In genomic region chr2:42128731-42129486, GRCh38 we compare ENCODE assay signal across 8 cellular contexts. TPM values are rescaled to one million over a fixed set of nuclear protein-coding genes. Genes with fewer than 3 reads are reported as not detected.
DNase-seq lines count a peak whose midpoint lies in the region; FAIRE-seq and TF ChIP-seq lines count a peak whose summit lies in the region.

No MANE protein-coding gene starts in this region.

- H3K9me3 Mint-ChIP-seq in IgD-negative memory B cell (peaks cover 0 to 2% (median 0%) of the 10 kb centered on the region in 3 donors), astrocyte (ENCODE audit: unreplicated experiment) (no peaks in the 10 kb centered on the region)

- peak overlapping the region; percentile 10 for H3K4me2 ChIP-seq in astrocyte (ENCODE audit: low read length)

- H2AFZ ChIP-seq in astrocyte (ENCODE audit: low read depth, low read length) = no peak overlapping the region

- H3K4me1 Mint-ChIP-seq in IgD-negative memory B cell (peaks cover 64 to 73% (median 68%) of the 10 kb centered on the region in 3 donors), astrocyte (ENCODE audit: low read depth, unreplicated experiment) (peaks cover 63% of the 10 kb centered on the region)

- no peak for DNase-seq in GM18507 (ENCODE audit: extremely low spot score, insufficient read length, low read depth)
- DNase-seq in astrocyte (ENCODE audit: low read depth) = peak; percentile 90
- DNase-seq in pons (ENCODE audit: low spot score) = peak; percentile 21
- DNase-seq in retina = no peak
- no peak for DNase-seq in NCI-H1105 treated with DMSO at 0.1 percent for 48 hours (lab: John Stamatoyannopoulos, UW)
- no peak for DNase-seq in COR-L47 (lab: John Stamatoyannopoulos, UW)
- DNase-seq in T1000 (lab: John Stamatoyannopoulos, UW) = no peak

- H3K27ac ChIP-seq in astrocyte (ENCODE audit: low read depth, low read length) = no peak overlapping the region

- no peak overlapping the region for H3K9ac ChIP-seq in astrocyte (ENCODE audit: low read length)

- no peaks in the 10 kb centered on the region for H3K79me2 ChIP-seq in astrocyte (ENCODE audit: insufficient read depth, low read length)

- no peaks in the 10 kb centered on the region for H4K20me1 ChIP-seq in astrocyte (ENCODE audit: insufficient read depth, low read length)

- H3K27ac Mint-ChIP-seq in IgD-negative memory B cell (peak overlapping the region; percentile 65 to 87 (median 87)), astrocyte (ENCODE audit: unreplicated experiment) (no peak overlapping the region)

- H3K27me3 ChIP-seq in astrocyte (ENCODE audit: insufficient read depth, low read length) = no peaks in the 10 kb centered on the region

- H3K4me3 Mint-ChIP-seq in IgD-negative memory B cell (peak overlapping the region in 3 of 4 donors; percentile 65 to 89 (median 83)), astrocyte (ENCODE audit: unreplicated experiment) (no peak overlapping the region)

- no peaks in the 10 kb centered on the region for H3K36me3 ChIP-seq in astrocyte (ENCODE audit: insufficient read depth, low read length)

- no peaks in the 10 kb centered on the region for H3K36me3 Mint-ChIP-seq in IgD-negative memory B cell
- no peaks in the 10 kb centered on the region for H3K36me3 Mint-ChIP-seq in astrocyte (ENCODE audit: low read depth, unreplicated experiment)

- FAIRE-seq in GM18507 (lab: Jason Lieb, UNC) (peak; percentile 53), astrocyte (lab: Jason Lieb, UNC) (no peak)

- peaks cover 26% of the 10 kb centered on the region for H3K4me1 ChIP-seq in astrocyte (ENCODE audit: insufficient read depth, low read length)

- H3K27me3 Mint-ChIP-seq in IgD-negative memory B cell = peaks cover 2% of the 10 kb centered on the region
- no peaks in the 10 kb centered on the region for H3K27me3 Mint-ChIP-seq in astrocyte (ENCODE audit: low read depth, unreplicated experiment)

- no peak overlapping the region for H3K4me3 ChIP-seq in astrocyte (ENCODE audit: insufficient read depth, low read depth, low read length)

- TF ChIP-seq CTCF in astrocyte (IDR thresholded peaks at IDR 0.05; ENCODE audit: insufficient read depth, low read depth, low read length) = no peak

- H3K9me3 ChIP-seq in astrocyte (ENCODE audit: insufficient read depth, low read depth, low read length) = no peaks in the 10 kb centered on the region

RNA-seq across cellular contexts. Expression of gene EML4, which starts 40.2 kb away (rescaled TPM):
- polyA plus RNA-seq in IgD-negative memory B cell = 78.3 TPM
- total RNA-seq in astrocyte = 68.2 and 71.9 TPM in 2 replicates

Comparison
In these comparisons a context has a peak if more than half of its experiments do, and no peak if none do; other contexts are left out.
1. DNase-seq: peak in astrocyte (single experiment) and pons (single experiment); none in GM18507 (single experiment), retina (single experiment), NCI-H1105 treated with DMSO at 0.1 percent for 48 hours (single experiment), COR-L47 (single experiment) and T1000 (single experiment).